Comparison of ENCODE assay signal across 8 cellular contexts in the genomic region with DNA sequence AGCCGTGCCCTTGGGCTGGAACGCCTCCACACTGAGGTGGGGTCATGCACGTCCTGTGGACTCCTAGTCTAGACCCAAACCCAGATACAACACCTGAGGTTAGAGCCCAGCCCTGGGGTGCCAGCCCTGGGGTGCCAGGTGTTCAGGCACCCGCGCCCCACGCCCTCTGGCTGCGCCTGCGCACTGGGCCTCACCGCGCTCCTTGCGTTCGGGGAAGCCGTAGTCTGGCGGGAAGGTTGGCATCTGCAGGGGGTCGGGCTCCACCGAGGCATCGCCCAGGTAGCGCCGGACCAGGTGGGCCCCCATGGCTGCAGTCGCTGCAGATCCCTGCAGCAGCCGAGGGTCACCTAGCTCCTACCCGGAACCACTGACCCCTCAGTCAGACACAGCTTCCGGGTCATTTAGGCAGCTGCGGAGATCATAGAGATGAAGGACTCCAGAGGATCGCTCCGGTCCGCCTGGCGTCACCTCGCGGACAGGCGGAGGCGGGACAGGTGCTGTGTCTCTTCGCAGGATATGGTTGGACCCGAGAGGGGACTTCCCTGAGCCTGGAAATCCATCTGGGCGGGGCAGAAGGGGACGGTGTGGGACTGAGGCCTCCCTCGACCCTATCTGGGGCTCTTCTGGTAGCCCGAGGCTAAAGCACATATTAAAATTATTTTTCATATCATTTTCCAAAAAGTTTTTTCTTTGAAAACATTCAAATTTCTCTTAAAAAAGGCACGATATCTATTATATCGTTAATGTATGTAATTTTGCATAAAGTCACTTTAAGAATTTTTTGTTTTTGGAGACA. TPM values are rescaled to one million over a fixed set of nuclear protein-coding genes. Genes with fewer than 3 reads are reported as not detected.
DNase-seq lines count a peak whose midpoint lies in the region; ATAC-seq and TF ChIP-seq lines count a peak whose summit lies in the region.

A gene (minus strand): TSS at position 372 of the 796 bp plus-strand sequence. CDS start 66 bp downstream, at position 306.

- no peaks in the 10 kb centered on the region for H3K27me3 Mint-ChIP-seq in activated naive CD8-positive, alpha-beta T cell
- H3K27me3 Mint-ChIP-seq in glutamatergic neuron (ENCODE audit: unreplicated experiment) (peaks cover 8% of the 10 kb centered on the region), osteocyte (ENCODE audit: unreplicated experiment) (no peaks in the 10 kb centered on the region)

- peak within 1 kb of the TSS; percentile 95 for H3K4me3 Mint-ChIP-seq in activated naive CD8-positive, alpha-beta T cell
- H3K4me3 Mint-ChIP-seq in glutamatergic neuron (ENCODE audit: unreplicated experiment) (peak within 1 kb of the TSS; percentile 94), osteocyte (ENCODE audit: unreplicated experiment) (peak within 1 kb of the TSS; percentile 92)

- H3K4me3 ChIP-seq in thymus (ENCODE audit: low read length), result peak within 1 kb of the TSS; percentile 84

- peaks cover 13% of the 10 kb centered on the region for H3K36me3 ChIP-seq in thymus (ENCODE audit: control insufficient read depth, insufficient read depth)

- H3K27ac ChIP-seq in thymus (ENCODE audit: low read depth), result peak within 1 kb of the TSS; percentile 89

- no peaks in the 10 kb centered on the region for H3K9me3 Mint-ChIP-seq in activated naive CD8-positive, alpha-beta T cell (ENCODE audit: low read depth)
- no peaks in the 10 kb centered on the region for H3K9me3 Mint-ChIP-seq in glutamatergic neuron (ENCODE audit: unreplicated experiment)
- H3K9me3 Mint-ChIP-seq in osteocyte (ENCODE audit: unreplicated experiment), result no peaks in the 10 kb centered on the region

- peak; percentile 85 for ATAC-seq in HG02623 (IDR thresholded peaks at IDR 0.05; ENCODE audit: unreplicated experiment)

- H3K4me1 ChIP-seq in thymus (ENCODE audit: control insufficient read depth, insufficient read depth, low read length), result peaks cover 5% of the 10 kb centered on the region

- DNase-seq in NCI-H1092 treated with DMSO at 0.1 percent for 48 hours (lab: John Stamatoyannopoulos, UW) (peak; percentile 94), SKM-1 (lab: John Stamatoyannopoulos, UW; ENCODE audit: unreplicated experiment) (peak; percentile 93), glutamatergic neuron (peak; percentile 88), osteocyte (ENCODE audit: extremely low spot score, unreplicated experiment) (peak; percentile 94)

- TF ChIP-seq CTCF in GM12801 (IDR thresholded peaks at IDR 0.05; ENCODE audit: extremely low read depth, insufficient read length) (peak; percentile 93), glutamatergic neuron (IDR thresholded peaks at IDR 0.05; ENCODE audit: partially characterized antibody, unreplicated experiment) (no peak), osteocyte (IDR thresholded peaks at IDR 0.05) (peak; percentile 67)

- 2% methylated on average over 40 of the region's 40 CpGs for WGBS in thymus

- H3K27me3 ChIP-seq in thymus (ENCODE audit: control insufficient read depth, insufficient read depth), result no peaks in the 10 kb centered on the region

- no peaks in the 10 kb centered on the region for H3K36me3 Mint-ChIP-seq in activated naive CD8-positive, alpha-beta T cell
- H3K36me3 Mint-ChIP-seq in glutamatergic neuron (ENCODE audit: unreplicated experiment), result no peaks in the 10 kb centered on the region
- peaks cover 11% of the 10 kb centered on the region for H3K36me3 Mint-ChIP-seq in osteocyte (ENCODE audit: unreplicated experiment)

- H3K27ac Mint-ChIP-seq in activated naive CD8-positive, alpha-beta T cell, result peak within 1 kb of the TSS; percentile 88
- H3K27ac Mint-ChIP-seq in glutamatergic neuron (ENCODE audit: unreplicated experiment), result peak within 1 kb of the TSS; percentile 87
- H3K27ac Mint-ChIP-seq in osteocyte (ENCODE audit: unreplicated experiment), result peak within 1 kb of the TSS; percentile 75

- H3K9me3 ChIP-seq in thymus (ENCODE audit: control insufficient read depth), result no peaks in the 10 kb centered on the region

- peaks cover 34% of the 10 kb centered on the region for H3K4me1 Mint-ChIP-seq in activated naive CD8-positive, alpha-beta T cell (ENCODE audit: low read depth)
- H3K4me1 Mint-ChIP-seq in glutamatergic neuron (ENCODE audit: low read depth, unreplicated experiment) (peaks cover 11% of the 10 kb centered on the region), osteocyte (ENCODE audit: unreplicated experiment) (peaks cover 35% of the 10 kb centered on the region)

RNA-seq across cellular contexts. Expression of the gene that starts here (rescaled TPM):
- 145 TPM for total RNA-seq in glutamatergic neuron (ENCODE audit: unreplicated experiment)
- 149 and 158 TPM in 2 replicates for total RNA-seq in osteocyte
- 216 TPM for polyA plus RNA-seq in thymus

Comparison
In these comparisons a context has a peak if more than half of its experiments do, and no peak if none do; other contexts are left out.
1. Peak in every context shown above with its lines: DNase-seq, ATAC-seq, H3K4me3 ChIP-seq and H3K27ac ChIP-seq.